Comparison of ENCODE assay signal across 10 cellular contexts in genomic region chr4:73868206-73869129, GRCh38. TPM values are rescaled to one million over a fixed set of nuclear protein-coding genes. Genes with fewer than 3 reads are reported as not detected.
DNase-seq lines count a peak whose midpoint lies in the region; ATAC-seq and TF ChIP-seq lines count a peak whose summit lies in the region.
"Had no signal": no experiment of that assay in that cellular context is flagged by ENCODE, and none has a peak within 500 bp of the region (broad histone marks: within the 10 kb centered on the region; RNA-seq: fewer than 3 reads in every experiment).

No MANE protein-coding gene starts in this region.

- CTCF ChIA-PET in PC-9 (lab: Charles Lee), result interaction anchor here (0.6 to 1.1 kb wide), 5 partner anchors 14 to 451 kb away, joined by 3 read pairs; partner anchors contain the start of genes CXCL3 and CXCL8
- CTCF ChIA-PET in activated CD4-positive, alpha-beta T cell treated with anti-CD3 and anti-CD28 coated beads, Interleukin-2, amount 10 ng/mL, durations not matched to agents 7 days and 5 days (lab: Charles Lee), result interaction anchor here (1.2 kb wide), 1 partner anchor 11 kb away, joined by 3 read pairs; no protein-coding TSS in a partner anchor

- H2BK15ac ChIP-seq in mesendoderm (replicated peaks; ENCODE audit: low read depth), result no peak overlapping the region

- no peak overlapping the region for H3K23ac ChIP-seq in mesendoderm (ENCODE audit: low read length)

- H3K4me3 Mint-ChIP-seq in activated CD4-positive, alpha-beta T cell treated with anti-CD3 and anti-CD28 coated beads, Interleukin-2, amount 10 ng/mL, durations not matched to agents 7 days and 5 days, result no peak overlapping the region

- no peak overlapping the region for H3K4ac ChIP-seq in mesendoderm (ENCODE audit: low read depth, low read length)

- intact Hi-C loops in PC-9 (cut with micrococcal nuclease; ENCODE audit: unreplicated experiment), result loop anchor here (5.0 kb wide), 1 partner anchor 526 kb away; no protein-coding TSS in a partner anchor

- H3K9me3 ChIP-seq in PC-9 (ENCODE audit: insufficient read depth, low read depth) (no peaks in the 10 kb centered on the region), upper lobe of left lung (no peaks in the 10 kb centered on the region)

- no TSS peak for BruUV-seq in PC-9 (replicated peaks; lab: Mats Ljungman, UMichigan)

- H3K79me2 ChIP-seq in PC-9 (ENCODE audit: low read depth), result no peaks in the 10 kb centered on the region
- H3K79me2 ChIP-seq in mesendoderm (ENCODE audit: control insufficient read depth, insufficient read depth, low read length), result no peaks in the 10 kb centered on the region

- TF ChIP-seq CTCF in PC-9 (conservative IDR thresholded peaks at IDR 0.05) (no peak), upper lobe of left lung (IDR thresholded peaks at IDR 0.05) (no peak)

- no peaks in the 10 kb centered on the region for H3K9me2 ChIP-seq in PC-9 (ENCODE audit: insufficient read depth)

- peaks cover 4% of the 10 kb centered on the region for H3K4me1 Mint-ChIP-seq in activated CD4-positive, alpha-beta T cell treated with anti-CD3 and anti-CD28 coated beads, Interleukin-2, amount 10 ng/mL, durations not matched to agents 7 days and 5 days

- H3K79me1 ChIP-seq in mesendoderm (ENCODE audit: low read length), result no peaks in the 10 kb centered on the region

- H3K18ac ChIP-seq in mesendoderm (ENCODE audit: low read length), result no peak overlapping the region

- H3K9ac ChIP-seq in mesendoderm (ENCODE audit: low read length), result peak overlapping the region; percentile 65
- H3K9ac ChIP-seq: KMS-11 had no signal

- peak in 1 of 2 donors; percentile 47 for ATAC-seq in upper lobe of left lung (ENCODE audit: low FRiP score in 2 of 2)
- no peak for ATAC-seq in HG02798 (IDR thresholded peaks at IDR 0.05; ENCODE audit: poor library complexity, unreplicated experiment)

- H3K27me3 Mint-ChIP-seq in activated CD4-positive, alpha-beta T cell treated with anti-CD3 and anti-CD28 coated beads, Interleukin-2, amount 10 ng/mL, durations not matched to agents 7 days and 5 days, result peaks cover 24% of the 10 kb centered on the region

- no CpG with 5 or more reads among the region's 16 CpGs for WGBS in mesendoderm (ENCODE audit: extremely low coverage, insufficient coverage, low lambda C conversion rate)
- WGBS in upper lobe of left lung, 2 donors, result 36 to 38% methylated on average over 15 to 16 of the region's 16 CpGs

- H2BK5ac ChIP-seq in mesendoderm (ENCODE audit: low read length), result no peak overlapping the region

- no peak overlapping the region for H3K27ac ChIP-seq in PC-9
- peak overlapping the region; percentile 76 for H3K27ac ChIP-seq in epithelial cell of prostate
- no peak overlapping the region for H3K27ac ChIP-seq in mesendoderm (ENCODE audit: low read depth, low read length)
- H3K27ac ChIP-seq in upper lobe of left lung, result peak overlapping the region; percentile 67 to 88 (median 86)
- H3K27ac ChIP-seq: KMS-11 had no signal

- H3K36me3 ChIP-seq in PC-9 (ENCODE audit: low read depth) (no peaks in the 10 kb centered on the region), mesendoderm (ENCODE audit: control insufficient read depth, insufficient read depth, low read length) (no peaks in the 10 kb centered on the region), upper lobe of left lung (no peaks in the 10 kb centered on the region)

- H3K27me3 ChIP-seq in PC-9 (ENCODE audit: insufficient read depth, low read depth) (no peaks in the 10 kb centered on the region), mesendoderm (ENCODE audit: insufficient read depth, low read length, poor library complexity) (no peaks in the 10 kb centered on the region), upper lobe of left lung (no peaks in the 10 kb centered on the region)

- POLR2A ChIA-PET in PC-9 (lab: Charles Lee; ENCODE audit: unreplicated experiment), result interaction anchor here (0.5 to 0.7 kb wide), 2 partner anchors 56 to 96 kb away, joined by 3 to 8 read pairs; no protein-coding TSS in a partner anchor
- POLR2A ChIA-PET in activated CD4-positive, alpha-beta T cell treated with anti-CD3 and anti-CD28 coated beads, Interleukin-2, amount 10 ng/mL, durations not matched to agents 7 days and 5 days (lab: Charles Lee), result interaction anchor here (0.6 kb wide), 1 partner anchor 34 kb away, joined by 3 read pairs; no protein-coding TSS in a partner anchor

- peak overlapping the region; percentile 82 for H3K56ac ChIP-seq in mesendoderm (ENCODE audit: low read length)

- TF ChIP-seq POLR2A in upper lobe of left lung (IDR thresholded peaks at IDR 0.05), result no peak

- no peak overlapping the region for H4K8ac ChIP-seq in mesendoderm (ENCODE audit: low read depth, low read length)

- no peak overlapping the region for H2BK120ac ChIP-seq in mesendoderm (ENCODE audit: low read depth, low read length)

- H3K4me2 ChIP-seq in PC-9 (peak overlapping the region; percentile 82), mesendoderm (ENCODE audit: low read length) (peak overlapping the region; percentile 70)
- H3K4me2 ChIP-seq: KMS-11 had no signal

- DNase-seq in PC-9 (no peak), epithelial cell of prostate (ENCODE audit: low read depth, low spot score) (no peak), mesendoderm (peak; percentile 42), upper lobe of left lung (no peak), DMS153 (lab: John Stamatoyannopoulos, UW) (no peak)
- no peak for DNase-seq in activated CD4-positive, alpha-beta T cell treated with anti-CD3 and anti-CD28 coated beads, Interleukin-2, amount 10 ng/mL, durations not matched to agents 7 days and 5 days
- DNase-seq: activated CD4-positive, alpha-beta T cell treated with anti-CD3 and anti-CD28 coated beads for 4 hours had no signal

- H3K4me3 ChIP-seq in PC-9, result peak overlapping the region; percentile 65
- H3K4me3 ChIP-seq in mesendoderm (ENCODE audit: low read length), result no peak overlapping the region
- H3K4me3 ChIP-seq in upper lobe of left lung, result peak overlapping the region; percentile 50 to 68 (median 64)

- no peaks in the 10 kb centered on the region for H4K20me1 ChIP-seq in PC-9 (ENCODE audit: insufficient read depth)

- H3K9me3 Mint-ChIP-seq in activated CD4-positive, alpha-beta T cell treated with anti-CD3 and anti-CD28 coated beads, Interleukin-2, amount 10 ng/mL, durations not matched to agents 7 days and 5 days, result no peaks in the 10 kb centered on the region

- no peaks in the 10 kb centered on the region; the same call in 1 of the 2 replicates for H3K4me1 ChIP-seq in PC-9 (replicated peaks; ENCODE audit: insufficient read depth)
- H3K4me1 ChIP-seq in mesendoderm (ENCODE audit: control insufficient read depth, low read depth, low read length), result peaks cover 1% of the 10 kb centered on the region
- peaks cover 16 to 32% (median 21%) of the 10 kb centered on the region in 4 donors for H3K4me1 ChIP-seq in upper lobe of left lung

- H3K36me3 Mint-ChIP-seq in activated CD4-positive, alpha-beta T cell treated with anti-CD3 and anti-CD28 coated beads, Interleukin-2, amount 10 ng/mL, durations not matched to agents 7 days and 5 days (ENCODE audit: low read depth), result no peaks in the 10 kb centered on the region

- H4K5ac ChIP-seq in mesendoderm (ENCODE audit: low read length), result no peak overlapping the region

- no peak overlapping the region for H3K27ac Mint-ChIP-seq in activated CD4-positive, alpha-beta T cell treated with anti-CD3 and anti-CD28 coated beads, Interleukin-2, amount 10 ng/mL, durations not matched to agents 7 days and 5 days

- H3F3A ChIP-seq in PC-9 (ENCODE audit: insufficient read depth, low read depth), result no peaks in the 10 kb centered on the region

- no peak overlapping the region for H2AK5ac ChIP-seq in mesendoderm (ENCODE audit: low read length)

- peak overlapping the region; percentile 90 for H2AFZ ChIP-seq in PC-9

- no peak for TF ChIP-seq EP300 in upper lobe of left lung (IDR thresholded peaks at IDR 0.05)

RNA-seq across cellular contexts. Expression of gene CXCL1, which starts 0.7 kb away (rescaled TPM):
- total RNA-seq in PC-9 (2021) (0.33 TPM in 1 of 2 replicates, not detected in the other), upper lobe of left lung (10 to 100 TPM in 4 of 6 donors, 1 to 10 TPM in 2; 4.3 to 40.0 (median 12.1) TPM)
- polyA plus RNA-seq in mesendoderm (2013, experiment 1 of 2), result 0.39 TPM
- 0.46 TPM for polyA plus RNA-seq in mesendoderm (2013, experiment 2 of 2)
- not detected for total RNA-seq in activated CD4-positive, alpha-beta T cell treated with anti-CD3 and anti-CD28 coated beads, Interleukin-2, amount 10 ng/mL, durations not matched to agents 7 days and 5 days

RNA-seq across cellular contexts. Expression of gene PF4V1, which starts 15.4 kb away (rescaled TPM):
- not detected in 2 replicates for total RNA-seq in PC-9 (2021)
- not detected for polyA plus RNA-seq in mesendoderm (2013, experiment 1 of 2)
- not detected for polyA plus RNA-seq in mesendoderm (2013, experiment 2 of 2)
- total RNA-seq in upper lobe of left lung, result not detected
- total RNA-seq in activated CD4-positive, alpha-beta T cell treated with anti-CD3 and anti-CD28 coated beads, Interleukin-2, amount 10 ng/mL, durations not matched to agents 7 days and 5 days, result not detected
- total RNA-seq: temporal lobe had no signal

RNA-seq across cellular contexts. Expression of gene CXCL6, which starts 32.0 kb away (rescaled TPM):
- not detected in 2 replicates for total RNA-seq in PC-9 (2021)
- 1.2 TPM for polyA plus RNA-seq in mesendoderm (2013, experiment 1 of 2)
- 1.4 TPM for polyA plus RNA-seq in mesendoderm (2013, experiment 2 of 2)
- total RNA-seq in upper lobe of left lung, result 10 to 100 TPM in 1 of 6 donors, 1 to 10 TPM in 1, under 1 TPM in 3, not detected in 1; 0.29 to 19.7 (median 0.71) TPM
- not detected for total RNA-seq in activated CD4-positive, alpha-beta T cell treated with anti-CD3 and anti-CD28 coated beads, Interleukin-2, amount 10 ng/mL, durations not matched to agents 7 days and 5 days

Comparison
In these comparisons a context has a peak if more than half of its experiments do, and no peak if none do; other contexts are left out.
1. H3K27ac ChIP-seq: peak in epithelial cell of prostate (single experiment) and upper lobe of left lung (4 of 4); none in PC-9 (single experiment) and mesendoderm (single experiment).